In the genomic region with DNA sequence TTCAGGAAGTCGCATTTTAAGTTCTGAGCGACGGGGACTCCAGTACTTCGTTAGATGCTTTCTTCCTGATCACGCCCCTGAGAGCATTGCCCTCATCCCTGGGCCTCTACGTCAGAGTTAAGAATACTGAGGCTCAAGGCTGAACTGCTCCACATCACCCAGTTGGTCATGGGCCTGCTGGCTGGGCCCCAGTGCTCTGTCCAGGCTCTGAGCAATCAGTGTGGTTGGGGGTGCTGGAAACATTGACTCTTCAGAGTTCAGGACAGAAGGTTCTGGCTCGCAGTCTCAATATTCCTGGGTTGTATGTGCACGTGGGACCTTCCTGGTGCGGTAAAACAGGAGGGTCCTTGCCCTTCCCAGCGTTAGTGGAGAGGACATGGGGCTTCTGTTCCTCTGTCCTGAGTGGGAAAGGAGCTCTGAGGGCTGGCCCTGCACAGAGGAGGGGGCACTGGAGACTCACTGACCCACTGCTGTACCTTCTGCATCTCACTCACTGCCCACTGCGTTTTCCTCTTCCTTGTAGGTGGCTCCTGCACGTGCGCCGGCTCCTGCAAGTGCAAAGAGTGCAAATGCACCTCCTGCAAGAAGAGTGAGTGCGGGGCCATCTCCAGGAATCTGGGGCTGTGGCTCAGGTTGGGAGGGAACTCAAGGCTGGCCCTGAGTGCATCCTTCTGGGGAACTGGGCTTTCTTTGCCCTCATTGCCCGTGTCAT, we compare ENCODE assay signal across 9 cellular contexts. TPM values are rescaled to one million over a fixed set of nuclear protein-coding genes. Genes with fewer than 3 reads are reported as not detected.
DNase-seq lines count a peak whose midpoint lies in the region; ATAC-seq, FAIRE-seq and TF ChIP-seq lines count a peak whose summit lies in the region.
"Had no signal": no experiment of that assay in that cellular context is flagged by ENCODE, and none has a peak within 500 bp of the region (broad histone marks: within the 10 kb centered on the region; RNA-seq: fewer than 3 reads in every experiment).

No MANE protein-coding gene starts in this region.

- TF ChIP-seq CTCF in MCF 10A (IDR thresholded peaks at IDR 0.05; ENCODE audit: unreplicated experiment) (no peak), HepG2 (CRISPR knock-in tag; IDR thresholded peaks at IDR 0.05) (no peak), testis (IDR thresholded peaks at IDR 0.05) (no peak)

- BruUV-seq in MCF 10A (replicated peaks; lab: Mats Ljungman, UMichigan) (TSS peak; percentile 90), HepG2 (replicated peaks; lab: Mats Ljungman, UMichigan) (TSS peak; percentile 98)

- DNase-seq in AG08395 (ENCODE audit: low spot score) (peak; percentile 70), MCF 10A (ENCODE audit: unreplicated experiment) (no peak), HepG2 (ENCODE audit: low spot score) (no peak), testis (peak; percentile 74), GM19239 (ENCODE audit: insufficient read length, low spot score) (no peak), germinal center (ENCODE audit: low spot score) (no peak), NCI-H1417 (lab: John Stamatoyannopoulos, UW) (no peak)

- peak overlapping the region; percentile 97 for H3K4me2 ChIP-seq in HepG2 (ENCODE audit: low read depth, low read length)

- in situ Hi-C loops in HepG2 (cut with HindIII; ENCODE audit: extremely low pct_ligation_motif_present, low pct_unique_long_range_greater_than_20kb) = no loop called here

- H3K27ac ChIP-seq in HepG2 (ENCODE audit: extremely low read length, insufficient read depth, low read length) = no peak overlapping the region
- H3K27ac ChIP-seq in testis = peak overlapping the region; percentile 44 to 84

- no peak for TF ChIP-seq RAD21 in HepG2 (CRISPR knock-in tag; IDR thresholded peaks at IDR 0.05)

- CTCF ChIA-PET in MCF 10A (lab: Yijun Ruan, JAX) (interaction anchor here (0.5 to 2.7 kb wide), 9 partner anchors 8 to 75 kb away, joined by 3 to 12 read pairs (median 5); no protein-coding TSS in a partner anchor), HepG2 (lab: Yijun Ruan, JAX; ENCODE audit: low intra/inter-chr PET ratio, low total read pairs) (no interaction called here)

- H3K79me2 ChIP-seq in HepG2 (ENCODE audit: insufficient read depth, low read length) = no peaks in the 10 kb centered on the region

- H3K27me3 ChIP-seq in HepG2 (ENCODE audit: control insufficient read depth in 1 of 2, insufficient read depth in 2 of 2, low read length in 2 of 2) = peaks cover 0 to 41% of the 10 kb centered on the region in 2 experiments; a peak in 3 of 5 replicates
- no peaks in the 10 kb centered on the region for H3K27me3 ChIP-seq in testis

- H3K27me3 Mint-ChIP-seq in MCF 10A (ENCODE audit: insufficient read depth, unreplicated experiment) = no peaks in the 10 kb centered on the region

- peak overlapping the region; percentile 81 for H3K27ac Mint-ChIP-seq in MCF 10A (ENCODE audit: low read depth, unreplicated experiment)

- no peaks in the 10 kb centered on the region for H3K9me3 Mint-ChIP-seq in MCF 10A (ENCODE audit: unreplicated experiment)

- peak overlapping the region; percentile 95 for H3K4me3 Mint-ChIP-seq in MCF 10A (ENCODE audit: unreplicated experiment)

- peaks cover 30% of the 10 kb centered on the region for H3K36me3 Mint-ChIP-seq in MCF 10A (ENCODE audit: insufficient read depth, unreplicated experiment)

- H4K20me1 ChIP-seq in HepG2 (ENCODE audit: insufficient read depth, low read length) = no peaks in the 10 kb centered on the region

- TF ChIP-seq POLR2A in HepG2 (IDR thresholded peaks at IDR 0.05; ENCODE audit: insufficient read depth in 1 of 2, low read depth in 2 of 2, low read length in 2 of 2) = no peak
- no peak for TF ChIP-seq POLR2A in testis (IDR thresholded peaks at IDR 0.05)

- peaks cover 11% of the 10 kb centered on the region for H3K4me1 Mint-ChIP-seq in MCF 10A (ENCODE audit: insufficient read depth, unreplicated experiment)

- H3K4me3 ChIP-seq in HepG2 (replicated peaks in 1 of 3; ENCODE audit: insufficient read depth in 1 of 3, low read depth in 2 of 3, low read length in 3 of 3) (peak overlapping the region; percentile 63 to 88 (median 72)), testis (peak overlapping the region; percentile 49 to 66)

- no peak overlapping the region for H2AFZ ChIP-seq in HepG2 (ENCODE audit: low read length)

- TF ChIP-seq EP300 in HepG2 (IDR thresholded peaks at IDR 0.05; ENCODE audit: low read depth in 2 of 2, low read length in 2 of 2) = no peak
- no peak for TF ChIP-seq EP300 in HepG2 (CRISPR knock-in tag; IDR thresholded peaks at IDR 0.05; ENCODE audit: borderline replicate concordance)

- peak; percentile 56 for FAIRE-seq in HepG2 (lab: Jason Lieb, UNC)
- no peak for FAIRE-seq in GM19239 (lab: Jason Lieb, UNC)

- ATAC-seq in HG03354 (IDR thresholded peaks at IDR 0.05; ENCODE audit: poor library complexity, severe bottlenecking, unreplicated experiment) (peak; percentile 19), HepG2 (peak; percentile 41)

- H3K9me3 ChIP-seq in HepG2 (ENCODE audit: low read length) (no peaks in the 10 kb centered on the region), testis (no peaks in the 10 kb centered on the region)

- peaks cover 60% of the 10 kb centered on the region for H3K4me1 ChIP-seq in HepG2 (ENCODE audit: insufficient read depth, low read length)
- no peaks in the 10 kb centered on the region for H3K4me1 ChIP-seq in testis

- intact Hi-C loops in MCF 10A (cut with micrococcal nuclease) = loop anchor here (1.0 kb wide), 1 partner anchor 18 kb away; the partner anchor contains the start of gene MT2A
- intact Hi-C loops in HepG2 (cut with micrococcal nuclease; ENCODE audit: unreplicated experiment) = loop anchor here (2.0 kb wide), 1 partner anchor 17 kb away; the partner anchor contains the start of gene MT2A
- intact Hi-C loops in testis (cut with DNase I; ENCODE audit: low total_unique reads) = no loop called here

- POLR2A ChIA-PET in MCF 10A (lab: Yijun Ruan, JAX) = interaction anchor here (0.6 to 15.3 kb wide), 38 partner anchors 10 to 1253 kb away, joined by 3 to 1404 read pairs (median 5); partner anchors contain the start of genes MT1F, MT1X, MT2A and NUP93
- POLR2A ChIA-PET in HepG2 (lab: Yijun Ruan, JAX) = interaction anchor here (0.9 to 4.8 kb wide), 9 partner anchors 11 to 57 kb away, joined by 3 to 83 read pairs (median 5); partner anchors contain the start of genes MT1F and MT2A

- 31% methylated on average over 16 of the region's 16 CpGs for WGBS in HepG2 (ENCODE audit: low lambda C conversion rate)
- WGBS in testis, 2 donors = 23 to 27% methylated on average over 7 to 16 of the region's 16 CpGs

- H3K36me3 ChIP-seq in HepG2 (replicated peaks in 1 of 2; ENCODE audit: control insufficient read depth in 1 of 2, insufficient read depth in 2 of 2, low read length in 2 of 2) (no peaks in the 10 kb centered on the region), testis (ENCODE audit: low read depth, missing control alignments) (no peaks in the 10 kb centered on the region)

- H3K9ac ChIP-seq in HepG2 (ENCODE audit: insufficient read depth, low read depth, low read length) = peak overlapping the region; percentile 64

RNA-seq across cellular contexts. Expression of gene MT1E, which starts 0.5 kb away (rescaled TPM):
- total RNA-seq in MCF 10A (2022) (518 and 934 TPM in 2 replicates), HepG2 (2016; rRNA removed; fragmentation: Illumina TruSeq; extraction: Trizol) (1,072 and 1,398 TPM in 2 replicates), testis (10 to 100 TPM; 10.5 to 55.4 TPM)
- total RNA-seq in HepG2 (2016; cell fraction: cytosol; rRNA removed; fragmentation: Illumina TruSeq; extraction: Trizol; ENCODE audit: low read depth) = 449 and 580 TPM in 2 replicates
- total RNA-seq in HepG2 (2016; cell fraction: insoluble cytoplasmic fraction; rRNA removed; fragmentation: Illumina TruSeq; extraction: Trizol) = 1,060 and 1,516 TPM in 2 replicates
- total RNA-seq in HepG2 (2016; cell fraction: membrane; rRNA removed; fragmentation: Illumina TruSeq; extraction: Trizol) = 620 and 688 TPM in 2 replicates
- total RNA-seq in HepG2 (2016; cell fraction: nucleus; rRNA removed; fragmentation: Illumina TruSeq; extraction: Trizol) = 375 and 428 TPM in 2 replicates
- polyA plus RNA-seq in HepG2 (2011; rRNA removed) (65.7 and 110 TPM in 2 replicates), testis (ENCODE audit: insufficient read depth, low read depth, low replicate concordance) (22.4 TPM)
- polyA plus RNA-seq in HepG2 (2011; cell fraction: cytosol; rRNA removed) = 60.2 and 170 TPM in 2 replicates
- polyA plus RNA-seq in HepG2 (2011; cell fraction: nucleus; rRNA removed) = 44.6 and 58.6 TPM in 2 replicates
- 41.0 and 60.0 TPM in 2 replicates for polyA plus RNA-seq in HepG2 (2012)
- 331 and 417 TPM in 2 replicates for polyA plus RNA-seq in HepG2 (2016; cell fraction: cytosol; fragmentation: Illumina TruSeq; extraction: Trizol; ENCODE audit: low read depth)
- 916 and 1,090 TPM in 2 replicates for polyA plus RNA-seq in HepG2 (2016; cell fraction: insoluble cytoplasmic fraction; fragmentation: Illumina TruSeq; extraction: Trizol; ENCODE audit: low read depth)
- polyA plus RNA-seq in HepG2 (2016; cell fraction: membrane; fragmentation: Illumina TruSeq; extraction: Trizol; ENCODE audit: low read depth) = 493 and 496 TPM in 2 replicates
- 455 and 459 TPM in 2 replicates for polyA plus RNA-seq in HepG2 (2016; cell fraction: nucleus; fragmentation: Illumina TruSeq; extraction: Trizol; ENCODE audit: insufficient read depth, low read depth)
- polyA minus RNA-seq in HepG2 (2011; rRNA and poly(A)+ RNA removed; ENCODE audit: low replicate concordance) = 37.7 and 61.5 TPM in 2 replicates
- polyA minus RNA-seq in HepG2 (2011; cell fraction: cytosol; rRNA and poly(A)+ RNA removed) = 10.3 and 29.3 TPM in 2 replicates
- polyA minus RNA-seq in HepG2 (2011; cell fraction: nucleus; rRNA and poly(A)+ RNA removed) = 4.0 and 4.5 TPM in 2 replicates

RNA-seq across cellular contexts. Expression of gene MT1M, which starts 6.4 kb away (rescaled TPM):
- total RNA-seq in MCF 10A (2022) = not detected in 2 replicates
- total RNA-seq in HepG2 (2016; rRNA removed; fragmentation: Illumina TruSeq; extraction: Trizol) = 4.6 and 5.5 TPM in 2 replicates
- total RNA-seq in HepG2 (2016; cell fraction: cytosol; rRNA removed; fragmentation: Illumina TruSeq; extraction: Trizol; ENCODE audit: low read depth) = 3.8 and 10.7 TPM in 2 replicates
- 4.5 and 5.2 TPM in 2 replicates for total RNA-seq in HepG2 (2016; cell fraction: insoluble cytoplasmic fraction; rRNA removed; fragmentation: Illumina TruSeq; extraction: Trizol)
- 4.8 and 6.1 TPM in 2 replicates for total RNA-seq in HepG2 (2016; cell fraction: membrane; rRNA removed; fragmentation: Illumina TruSeq; extraction: Trizol)
- 1.6 and 1.9 TPM in 2 replicates for total RNA-seq in HepG2 (2016; cell fraction: nucleus; rRNA removed; fragmentation: Illumina TruSeq; extraction: Trizol)
- not detected in 2 replicates for polyA plus RNA-seq in HepG2 (2011; rRNA removed)
- polyA plus RNA-seq in HepG2 (2011; cell fraction: cytosol; rRNA removed) = 0.17 TPM in 1 of 2 replicates, not detected in the other
- polyA plus RNA-seq in HepG2 (2011; cell fraction: nucleus; rRNA removed) = not detected in 2 replicates
- not detected in 2 replicates for polyA plus RNA-seq in HepG2 (2012)
- 4.5 and 9.2 TPM in 2 replicates for polyA plus RNA-seq in HepG2 (2016; cell fraction: cytosol; fragmentation: Illumina TruSeq; extraction: Trizol; ENCODE audit: low read depth)
- 5.1 and 5.3 TPM in 2 replicates for polyA plus RNA-seq in HepG2 (2016; cell fraction: insoluble cytoplasmic fraction; fragmentation: Illumina TruSeq; extraction: Trizol; ENCODE audit: low read depth)
- 4.1 and 7.0 TPM in 2 replicates for polyA plus RNA-seq in HepG2 (2016; cell fraction: membrane; fragmentation: Illumina TruSeq; extraction: Trizol; ENCODE audit: low read depth)
- 2.3 and 3.0 TPM in 2 replicates for polyA plus RNA-seq in HepG2 (2016; cell fraction: nucleus; fragmentation: Illumina TruSeq; extraction: Trizol; ENCODE audit: insufficient read depth, low read depth)
- polyA minus RNA-seq in HepG2 (2011; rRNA and poly(A)+ RNA removed; ENCODE audit: low replicate concordance) = not detected in 2 replicates
- polyA minus RNA-seq in HepG2 (2011; cell fraction: cytosol; rRNA and poly(A)+ RNA removed) = not detected in 2 replicates
- not detected in 2 replicates for polyA minus RNA-seq in HepG2 (2011; cell fraction: nucleus; rRNA and poly(A)+ RNA removed)
- 1 to 10 TPM; 2.2 to 3.7 TPM for total RNA-seq in testis
- polyA plus RNA-seq in testis (ENCODE audit: insufficient read depth, low read depth, low replicate concordance) = 2.6 TPM

RNA-seq across cellular contexts. Expression of gene MT1A, which starts 12.4 kb away (rescaled TPM):
- not detected in 2 replicates for total RNA-seq in MCF 10A (2022)
- 10.4 and 14.0 TPM in 2 replicates for total RNA-seq in HepG2 (2016; rRNA removed; fragmentation: Illumina TruSeq; extraction: Trizol)
- 1.2 and 6.7 TPM in 2 replicates for total RNA-seq in HepG2 (2016; cell fraction: cytosol; rRNA removed; fragmentation: Illumina TruSeq; extraction: Trizol; ENCODE audit: low read depth)
- total RNA-seq in HepG2 (2016; cell fraction: insoluble cytoplasmic fraction; rRNA removed; fragmentation: Illumina TruSeq; extraction: Trizol) = 11.0 and 11.9 TPM in 2 replicates
- total RNA-seq in HepG2 (2016; cell fraction: membrane; rRNA removed; fragmentation: Illumina TruSeq; extraction: Trizol) = 3.9 and 4.7 TPM in 2 replicates
- total RNA-seq in HepG2 (2016; cell fraction: nucleus; rRNA removed; fragmentation: Illumina TruSeq; extraction: Trizol) = 2.4 and 4.5 TPM in 2 replicates
- 4.8 and 8.3 TPM in 2 replicates for polyA plus RNA-seq in HepG2 (2011; rRNA removed)
- 5.8 and 10.7 TPM in 2 replicates for polyA plus RNA-seq in HepG2 (2011; cell fraction: cytosol; rRNA removed)
- polyA plus RNA-seq in HepG2 (2011; cell fraction: nucleus; rRNA removed) = 2.9 and 3.7 TPM in 2 replicates
- polyA plus RNA-seq in HepG2 (2012) = 4.1 and 6.6 TPM in 2 replicates
- 3.5 TPM in 2 replicates for polyA plus RNA-seq in HepG2 (2016; cell fraction: cytosol; fragmentation: Illumina TruSeq; extraction: Trizol; ENCODE audit: low read depth)
- 12.3 and 12.6 TPM in 2 replicates for polyA plus RNA-seq in HepG2 (2016; cell fraction: insoluble cytoplasmic fraction; fragmentation: Illumina TruSeq; extraction: Trizol; ENCODE audit: low read depth)
- polyA plus RNA-seq in HepG2 (2016; cell fraction: membrane; fragmentation: Illumina TruSeq; extraction: Trizol; ENCODE audit: low read depth) = 6.3 and 7.2 TPM in 2 replicates
- 10.5 and 12.1 TPM in 2 replicates for polyA plus RNA-seq in HepG2 (2016; cell fraction: nucleus; fragmentation: Illumina TruSeq; extraction: Trizol; ENCODE audit: insufficient read depth, low read depth)
- 9.5 TPM in 1 of 2 replicates, not detected in the other for polyA minus RNA-seq in HepG2 (2011; rRNA and poly(A)+ RNA removed; ENCODE audit: low replicate concordance)
- polyA minus RNA-seq in HepG2 (2011; cell fraction: cytosol; rRNA and poly(A)+ RNA removed) = 2.8 TPM in 1 of 2 replicates, not detected in the other
- polyA minus RNA-seq in HepG2 (2011; cell fraction: nucleus; rRNA and poly(A)+ RNA removed) = 1.5 TPM in 1 of 2 replicates, not detected in the other
- total RNA-seq in testis = 10 to 100 TPM in 1 of 2 donors, not detected in 1; 10.6 TPM
- not detected for polyA plus RNA-seq in testis (ENCODE audit: insufficient read depth, low read depth, low replicate concordance)

RNA-seq across cellular contexts. Expression of gene MT2A, which starts 17.7 kb away (rescaled TPM):
- total RNA-seq in MCF 10A (2022) (2,490 and 3,582 TPM in 2 replicates), HepG2 (2016; rRNA removed; fragmentation: Illumina TruSeq; extraction: Trizol) (371 and 409 TPM in 2 replicates), testis (10 to 100 TPM; 20.1 to 30.7 TPM)
- 157 and 189 TPM in 2 replicates for total RNA-seq in HepG2 (2016; cell fraction: cytosol; rRNA removed; fragmentation: Illumina TruSeq; extraction: Trizol; ENCODE audit: low read depth)
- total RNA-seq in HepG2 (2016; cell fraction: insoluble cytoplasmic fraction; rRNA removed; fragmentation: Illumina TruSeq; extraction: Trizol) = 352 and 408 TPM in 2 replicates
- 229 and 245 TPM in 2 replicates for total RNA-seq in HepG2 (2016; cell fraction: membrane; rRNA removed; fragmentation: Illumina TruSeq; extraction: Trizol)
- total RNA-seq in HepG2 (2016; cell fraction: nucleus; rRNA removed; fragmentation: Illumina TruSeq; extraction: Trizol) = 163 and 193 TPM in 2 replicates
- polyA plus RNA-seq in HepG2 (2011; rRNA removed) (115 and 135 TPM in 2 replicates), testis (ENCODE audit: insufficient read depth, low read depth, low replicate concordance) (77.1 TPM)
- 73.7 and 154 TPM in 2 replicates for polyA plus RNA-seq in HepG2 (2011; cell fraction: cytosol; rRNA removed)
- 59.7 and 92.9 TPM in 2 replicates for polyA plus RNA-seq in HepG2 (2011; cell fraction: nucleus; rRNA removed)
- 238 and 414 TPM in 2 replicates for polyA plus RNA-seq in HepG2 (2012)
- 372 and 462 TPM in 2 replicates for polyA plus RNA-seq in HepG2 (2016; cell fraction: cytosol; fragmentation: Illumina TruSeq; extraction: Trizol; ENCODE audit: low read depth)
- polyA plus RNA-seq in HepG2 (2016; cell fraction: insoluble cytoplasmic fraction; fragmentation: Illumina TruSeq; extraction: Trizol; ENCODE audit: low read depth) = 827 and 1,007 TPM in 2 replicates
- polyA plus RNA-seq in HepG2 (2016; cell fraction: membrane; fragmentation: Illumina TruSeq; extraction: Trizol; ENCODE audit: low read depth) = 520 and 590 TPM in 2 replicates
- 496 and 540 TPM in 2 replicates for polyA plus RNA-seq in HepG2 (2016; cell fraction: nucleus; fragmentation: Illumina TruSeq; extraction: Trizol; ENCODE audit: insufficient read depth, low read depth)
- 32.0 and 145 TPM in 2 replicates for polyA minus RNA-seq in HepG2 (2011; rRNA and poly(A)+ RNA removed; ENCODE audit: low replicate concordance)
- polyA minus RNA-seq in HepG2 (2011; cell fraction: cytosol; rRNA and poly(A)+ RNA removed) = 123 and 174 TPM in 2 replicates
- polyA minus RNA-seq in HepG2 (2011; cell fraction: nucleus; rRNA and poly(A)+ RNA removed) = 12.1 and 19.8 TPM in 2 replicates

RNA-seq across cellular contexts. Expression of gene MT1B, which starts 25.6 kb away (rescaled TPM):
- not detected in 2 replicates for total RNA-seq in MCF 10A (2022)
- total RNA-seq in HepG2 (2016; rRNA removed; fragmentation: Illumina TruSeq; extraction: Trizol) = 0.89 TPM in 1 of 2 replicates, not detected in the other
- not detected in 2 replicates for total RNA-seq in HepG2 (2016; cell fraction: cytosol; rRNA removed; fragmentation: Illumina TruSeq; extraction: Trizol; ENCODE audit: low read depth)
- 0.45 TPM in 1 of 2 replicates, not detected in the other for total RNA-seq in HepG2 (2016; cell fraction: insoluble cytoplasmic fraction; rRNA removed; fragmentation: Illumina TruSeq; extraction: Trizol)
- total RNA-seq in HepG2 (2016; cell fraction: membrane; rRNA removed; fragmentation: Illumina TruSeq; extraction: Trizol) = not detected in 2 replicates
- not detected in 2 replicates for total RNA-seq in HepG2 (2016; cell fraction: nucleus; rRNA removed; fragmentation: Illumina TruSeq; extraction: Trizol)
- not detected in 2 replicates for polyA plus RNA-seq in HepG2 (2011; rRNA removed)
- not detected in 2 replicates for polyA plus RNA-seq in HepG2 (2011; cell fraction: cytosol; rRNA removed)
- not detected in 2 replicates for polyA plus RNA-seq in HepG2 (2011; cell fraction: nucleus; rRNA removed)
- not detected in 2 replicates for polyA plus RNA-seq in HepG2 (2012)
- polyA plus RNA-seq in HepG2 (2016; cell fraction: cytosol; fragmentation: Illumina TruSeq; extraction: Trizol; ENCODE audit: low read depth) = 1.1 TPM in 1 of 2 replicates, not detected in the other
- 1.3 TPM in 1 of 2 replicates, not detected in the other for polyA plus RNA-seq in HepG2 (2016; cell fraction: insoluble cytoplasmic fraction; fragmentation: Illumina TruSeq; extraction: Trizol; ENCODE audit: low read depth)
- polyA plus RNA-seq in HepG2 (2016; cell fraction: membrane; fragmentation: Illumina TruSeq; extraction: Trizol; ENCODE audit: low read depth) = not detected in 2 replicates
- polyA plus RNA-seq in HepG2 (2016; cell fraction: nucleus; fragmentation: Illumina TruSeq; extraction: Trizol; ENCODE audit: insufficient read depth, low read depth) = not detected in 2 replicates
- polyA minus RNA-seq in HepG2 (2011; rRNA and poly(A)+ RNA removed; ENCODE audit: low replicate concordance) = not detected in 2 replicates
- polyA minus RNA-seq in HepG2 (2011; cell fraction: cytosol; rRNA and poly(A)+ RNA removed) = not detected in 2 replicates
- not detected in 2 replicates for polyA minus RNA-seq in HepG2 (2011; cell fraction: nucleus; rRNA and poly(A)+ RNA removed)
- not detected for total RNA-seq in testis
- polyA plus RNA-seq in testis (ENCODE audit: insufficient read depth, low read depth, low replicate concordance) = not detected
- total RNA-seq: dermis microvascular lymphatic vessel endothelial cell had no signal

Comparison
In these comparisons a context has a peak if more than half of its experiments do, and no peak if none do; other contexts are left out.
1. DNase-seq: peak in AG08395 (single experiment) and testis (single experiment); none in MCF 10A (single experiment), HepG2 (single experiment), GM19239 (single experiment), germinal center (single experiment) and NCI-H1417 (0 of 3).